8 cellular contexts compared by ENCODE assay signal in the genomic region with DNA sequence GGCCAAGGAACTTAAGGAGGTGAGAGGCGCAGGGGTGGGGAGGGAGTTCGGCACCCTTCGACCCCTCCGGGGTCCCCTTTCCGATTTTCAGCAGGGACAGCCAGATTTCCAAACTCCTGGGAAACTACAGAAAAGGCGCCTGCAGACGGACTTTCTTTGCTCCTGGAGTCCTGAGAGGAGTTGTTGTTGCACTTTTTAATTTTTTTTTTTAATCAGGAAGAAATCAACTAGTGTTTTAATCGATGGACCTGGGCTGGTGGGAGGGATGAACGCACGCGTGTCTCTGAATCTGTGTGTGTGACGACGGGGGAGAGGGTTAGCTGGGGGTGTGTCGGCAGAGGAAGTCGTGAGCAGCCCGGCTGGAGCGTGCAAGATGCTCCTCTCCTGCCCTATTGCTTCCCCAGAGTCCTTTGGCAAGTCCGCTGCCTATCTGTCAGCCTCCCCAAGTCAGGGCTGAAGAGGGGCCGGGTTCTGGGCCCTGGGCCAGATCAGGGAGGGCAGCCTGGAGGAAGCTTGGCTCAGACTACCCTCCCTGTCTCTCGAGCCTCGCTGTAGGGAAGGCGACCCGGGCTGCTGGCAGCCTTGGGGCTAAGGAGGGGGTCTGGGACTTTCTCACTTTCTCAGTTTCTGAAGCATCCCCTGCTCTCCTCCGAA. TPM values are rescaled to one million over a fixed set of nuclear protein-coding genes. Genes with fewer than 3 reads are reported as not detected.
DNase-seq lines count a peak whose midpoint lies in the region; ATAC-seq and TF ChIP-seq lines count a peak whose summit lies in the region.

No MANE protein-coding gene starts in this region.

- no peaks in the 10 kb centered on the region for H3K4me1 ChIP-seq in cardiac muscle cell (ENCODE audit: low read depth)
- H3K4me1 ChIP-seq in parathyroid adenoma: no peaks in the 10 kb centered on the region

- H3K79me2 ChIP-seq in parathyroid adenoma: no peaks in the 10 kb centered on the region

- H3K9me3 Mint-ChIP-seq in HFFc6: no peaks in the 10 kb centered on the region
- no peaks in the 10 kb centered on the region for H3K9me3 Mint-ChIP-seq in activated T-helper 1 cell treated with anti-CD3 and anti-CD28 coated beads, Interleukin-12 subunit alpha, Interleukin-12 subunit beta, Interleukin-2, Interleukin-4 antibody, amounts not matched to agents 30 ng/mL and 10 ng/mL and 1 ng/mL, durations not matched to agents 14 hours and 24 hours and 36 hours

- no peak overlapping the region for H3K9ac ChIP-seq in parathyroid adenoma

- H3K27ac Mint-ChIP-seq in HFFc6: peak overlapping the region; percentile 88
- peak overlapping the region; percentile 23 for H3K27ac Mint-ChIP-seq in activated T-helper 1 cell treated with anti-CD3 and anti-CD28 coated beads, Interleukin-12 subunit alpha, Interleukin-12 subunit beta, Interleukin-2, Interleukin-4 antibody, amounts not matched to agents 30 ng/mL and 10 ng/mL and 1 ng/mL, durations not matched to agents 14 hours and 24 hours and 36 hours

- H3K4me1 Mint-ChIP-seq in HFFc6 (ENCODE audit: low read depth): peaks cover 55% of the 10 kb centered on the region
- H3K4me1 Mint-ChIP-seq in activated T-helper 1 cell treated with anti-CD3 and anti-CD28 coated beads, Interleukin-12 subunit alpha, Interleukin-12 subunit beta, Interleukin-2, Interleukin-4 antibody, amounts not matched to agents 30 ng/mL and 10 ng/mL and 1 ng/mL, durations not matched to agents 14 hours and 24 hours and 36 hours (ENCODE audit: low read depth): no peaks in the 10 kb centered on the region

- H3K36me3 ChIP-seq in cardiac muscle cell (no peaks in the 10 kb centered on the region), parathyroid adenoma (ENCODE audit: control insufficient read depth, insufficient read depth, low read length) (no peaks in the 10 kb centered on the region)

- peak overlapping the region; percentile 100 for H3K4me3 Mint-ChIP-seq in HFFc6
- H3K4me3 Mint-ChIP-seq in activated T-helper 1 cell treated with anti-CD3 and anti-CD28 coated beads, Interleukin-12 subunit alpha, Interleukin-12 subunit beta, Interleukin-2, Interleukin-4 antibody, amounts not matched to agents 30 ng/mL and 10 ng/mL and 1 ng/mL, durations not matched to agents 14 hours and 24 hours and 36 hours: peak overlapping the region; percentile 69

- peaks cover 5% of the 10 kb centered on the region; the same call in 1 of the 2 replicates for H3K36me3 Mint-ChIP-seq in HFFc6 (ENCODE audit: low read depth)
- H3K36me3 Mint-ChIP-seq in activated T-helper 1 cell treated with anti-CD3 and anti-CD28 coated beads, Interleukin-12 subunit alpha, Interleukin-12 subunit beta, Interleukin-2, Interleukin-4 antibody, amounts not matched to agents 30 ng/mL and 10 ng/mL and 1 ng/mL, durations not matched to agents 14 hours and 24 hours and 36 hours (ENCODE audit: low read depth): no peaks in the 10 kb centered on the region

- DNase-seq in HFFc6 (peak; percentile 58), cardiac muscle cell (ENCODE audit: low read depth in 1 of 2, low spot score in 1 of 2) (peak; percentile 31 to 62), A172 (ENCODE audit: low spot score) (no peak)
- no peak for DNase-seq in activated T-helper 1 cell treated with anti-CD3 and anti-CD28 coated beads, Interleukin-12 subunit alpha, Interleukin-12 subunit beta, Interleukin-2, Interleukin-4 antibody, amounts not matched to agents 30 ng/mL and 10 ng/mL and 1 ng/mL, durations not matched to agents 14 hours and 24 hours and 36 hours (ENCODE audit: low spot score)

- H3K27me3 ChIP-seq in cardiac muscle cell (peaks cover 41% of the 10 kb centered on the region), parathyroid adenoma (ENCODE audit: control insufficient read depth, insufficient read depth, low read length) (no peaks in the 10 kb centered on the region)

- peak overlapping the region; percentile 21; the same call in 1 of the 2 replicates for H3K27ac ChIP-seq in C4-2B
- no peak overlapping the region for H3K27ac ChIP-seq in cardiac muscle cell
- H3K27ac ChIP-seq in parathyroid adenoma: no peak overlapping the region

- peak overlapping the region; percentile 21 for H2AFZ ChIP-seq in parathyroid adenoma

- ATAC-seq in GM21825 (IDR thresholded peaks at IDR 0.05; ENCODE audit: unreplicated experiment): no peak
- ATAC-seq in HG03095 (IDR thresholded peaks at IDR 0.05; ENCODE audit: unreplicated experiment): no peak

- no peaks in the 10 kb centered on the region; the same call in 1 of the 2 replicates for H3K27me3 Mint-ChIP-seq in HFFc6 (ENCODE audit: insufficient read depth)
- H3K27me3 Mint-ChIP-seq in activated T-helper 1 cell treated with anti-CD3 and anti-CD28 coated beads, Interleukin-12 subunit alpha, Interleukin-12 subunit beta, Interleukin-2, Interleukin-4 antibody, amounts not matched to agents 30 ng/mL and 10 ng/mL and 1 ng/mL, durations not matched to agents 14 hours and 24 hours and 36 hours (ENCODE audit: insufficient read depth): peaks cover 51% of the 10 kb centered on the region

- H3K9me3 ChIP-seq in cardiac muscle cell (ENCODE audit: low read depth): no peaks in the 10 kb centered on the region
- no peaks in the 10 kb centered on the region for H3K9me3 ChIP-seq in parathyroid adenoma (ENCODE audit: control insufficient read depth, low read length)

- TF ChIP-seq CTCF in C4-2B (conservative IDR thresholded peaks at IDR 0.05): no peak
- TF ChIP-seq CTCF in HFFc6 (IDR thresholded peaks at IDR 0.05): no peak
- no peak for TF ChIP-seq CTCF in cardiac muscle cell (IDR thresholded peaks at IDR 0.05; ENCODE audit: low read depth, low read length)
- no peak for TF ChIP-seq CTCF in parathyroid adenoma (IDR thresholded peaks at IDR 0.05)

- H3K4me2 ChIP-seq in parathyroid adenoma (ENCODE audit: low read length): peak overlapping the region; percentile 86

- H3K4me3 ChIP-seq in cardiac muscle cell: peak overlapping the region; percentile 49
- H3K4me3 ChIP-seq in parathyroid adenoma (ENCODE audit: low read depth, low read length): peak overlapping the region; percentile 51

- intact Hi-C loops in activated T-helper 1 cell treated with anti-CD3 and anti-CD28 coated beads, Interleukin-12 subunit alpha, Interleukin-12 subunit beta, Interleukin-2, Interleukin-4 antibody, amounts not matched to agents 30 ng/mL and 10 ng/mL and 1 ng/mL, durations not matched to agents 14 hours and 24 hours and 36 hours (cut with micrococcal nuclease): loop anchor here (10.0 kb wide), 1 partner anchor 1480 kb away; a partner anchor contains a TSS

RNA-seq across cellular contexts. Expression of a gene that starts 0.7 kb away (rescaled TPM):
- total RNA-seq in HFFc6 (2021; fragmentation: NEBNext Ultra II Directional; extraction: Animal tissue kit (Norgen Biotek cat#: 25700)): 10 to 100 TPM; 53.5 to 74.0 (median 61.2) TPM
- not detected in 2 replicates for total RNA-seq in activated T-helper 1 cell treated with anti-CD3 and anti-CD28 coated beads, Interleukin-12 subunit alpha, Interleukin-12 subunit beta, Interleukin-2, Interleukin-4 antibody, amounts not matched to agents 30 ng/mL and 10 ng/mL and 1 ng/mL, durations not matched to agents 14 hours and 24 hours and 36 hours
- 2.3 and 3.8 TPM in 2 replicates for total RNA-seq in cardiac muscle cell
- 1.2 and 5.4 TPM in 2 replicates for polyA plus RNA-seq in cardiac muscle cell
- 1.9 and 4.0 TPM in 2 replicates for total RNA-seq in A172 (2014; rRNA removed; shearing (Covaris generic))

Comparison
In these comparisons a context has a peak if more than half of its experiments do, and no peak if none do; other contexts are left out.
1. DNase-seq: peak in HFFc6 (single experiment) and cardiac muscle cell (2 of 2); none in activated T-helper 1 cell treated with anti-CD3 and anti-CD28 coated beads, Interleukin-12 subunit alpha, Interleukin-12 subunit beta, Interleukin-2, Interleukin-4 antibody, amounts not matched to agents 30 ng/mL and 10 ng/mL and 1 ng/mL, durations not matched to agents 14 hours and 24 hours and 36 hours (single experiment) and A172 (single experiment).
2. RNA of a gene that starts 0.7 kb away (total RNA-seq): 53.5 to 74.0 TPM in HFFc6; 1.9 to 4.0 TPM in A172, 2.3 to 3.8 TPM in cardiac muscle cell and not detected in activated T-helper 1 cell treated with anti-CD3 and anti-CD28 coated beads, Interleukin-12 subunit alpha, Interleukin-12 subunit beta, Interleukin-2, Interleukin-4 antibody, amounts not matched to agents 30 ng/mL and 10 ng/mL and 1 ng/mL, durations not matched to agents 14 hours and 24 hours and 36 hours; every median in the first group is over 10 times any median in the second.